In the genomic region with DNA sequence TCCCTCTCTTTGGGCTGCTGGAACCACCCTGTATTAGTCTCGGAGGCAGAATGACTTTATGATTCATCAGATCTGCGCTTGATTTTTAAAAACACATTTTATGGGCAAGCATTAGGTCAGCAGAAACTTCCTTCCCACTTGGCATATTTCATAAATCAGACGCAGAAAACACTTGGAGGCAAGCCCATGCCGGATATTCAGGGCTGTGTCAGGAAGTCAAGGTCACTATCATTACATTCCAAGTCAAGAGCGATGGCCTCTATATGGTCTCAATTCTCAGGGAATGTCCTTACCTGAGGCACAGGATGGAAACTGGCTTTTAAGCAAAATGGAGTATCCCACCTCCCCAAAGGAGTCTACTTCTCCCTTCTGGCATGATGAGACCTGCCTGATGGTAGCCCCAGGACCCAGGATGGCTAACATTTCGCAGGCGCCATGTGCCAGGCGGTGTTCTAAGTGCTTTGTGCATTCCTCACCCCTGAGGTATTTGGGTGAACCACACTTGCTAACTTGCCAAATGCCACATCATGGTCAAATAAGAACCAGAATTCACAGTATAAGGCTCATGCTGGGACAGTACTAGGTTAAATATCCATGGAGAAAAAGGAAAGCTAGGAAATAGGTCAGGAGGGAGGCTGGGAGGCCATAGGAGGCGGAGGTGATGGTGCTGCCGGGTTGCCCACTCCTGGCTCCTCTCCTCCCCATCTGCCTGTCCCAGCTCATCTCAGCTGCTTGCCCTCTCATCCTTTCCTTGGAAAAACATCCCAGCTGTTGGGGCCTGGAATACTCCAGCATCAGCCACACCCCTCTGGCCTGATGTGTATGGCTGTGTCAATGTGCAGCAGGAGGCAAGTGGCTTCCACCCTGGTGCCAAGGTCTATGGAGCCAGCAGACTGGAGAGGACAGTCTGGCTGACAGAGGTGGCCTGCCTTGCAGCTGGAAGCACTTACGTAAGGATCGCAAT, we compare ENCODE assay signal across 9 cellular contexts. TPM values are rescaled to one million over a fixed set of nuclear protein-coding genes. Genes with fewer than 3 reads are reported as not detected.
A peak's percentile ranks its signal among the peaks of the same experiment; 100 is the strongest.
DNase-seq lines count a peak whose midpoint lies in the region; ATAC-seq and TF ChIP-seq lines count a peak whose summit lies in the region.
"Had no signal": no experiment of that assay in that cellular context is flagged by ENCODE, and none has a peak within 500 bp of the region (broad histone marks: within the 10 kb centered on the region; RNA-seq: fewer than 3 reads in every experiment).

No MANE protein-coding gene starts in this region.

- no peaks in the 10 kb centered on the region for H3K79me2 ChIP-seq in HCT116 (ENCODE audit: insufficient read depth, low read length)

- H3K9me2 ChIP-seq in HCT116 (ENCODE audit: insufficient read depth): no peaks in the 10 kb centered on the region

- H3K9me3 ChIP-seq in HCT116 (ENCODE audit: control insufficient read depth in 1 of 2, insufficient read depth in 1 of 2, low read depth in 1 of 2, low read length in 2 of 2) (peaks cover 0 to 8% of the 10 kb centered on the region in 2 experiments; a peak in 1 of 4 replicates), skeletal muscle satellite cell (replicated peaks; ENCODE audit: low read length) (no peaks in the 10 kb centered on the region)

- TF ChIP-seq POLR2A in HCT116 (IDR thresholded peaks at IDR 0.05; ENCODE audit: borderline replicate concordance, extremely low read depth, insufficient read depth, insufficient read length): no peak

- H3K4me2 ChIP-seq in HCT116 (ENCODE audit: low read length) (peak overlapping the region; percentile 37), skeletal muscle satellite cell (ENCODE audit: low read length) (peak overlapping the region; percentile 66)

- peak overlapping the region; percentile 83 for H2AFZ ChIP-seq in HCT116 (ENCODE audit: low read depth, low read length, poor library complexity, severe bottlenecking)

- TF ChIP-seq CTCF in HCT116 (IDR thresholded peaks at IDR 0.05 in 2 of 3, conservative IDR thresholded peaks at IDR 0.05 in 1 of 3; ENCODE audit: borderline replicate concordance in 1 of 3, insufficient read depth in 1 of 3, low read depth in 2 of 3, low read length in 2 of 3) (no peak), foreskin fibroblast (IDR thresholded peaks at IDR 0.05; ENCODE audit: low read depth, low read length) (no peak)

- H3K4me3 ChIP-seq in HCT116 (replicated peaks in 1 of 2; ENCODE audit: low read depth in 1 of 2, low read length in 2 of 2): no peak overlapping the region
- peak overlapping the region in 1 of 2 donors; percentile 11 for H3K4me3 ChIP-seq in foreskin fibroblast (ENCODE audit: low read depth in 1 of 2, low read length in 2 of 2)
- H3K4me3 ChIP-seq in skeletal muscle satellite cell (ENCODE audit: low read length): peak overlapping the region; percentile 32

- peaks cover 13 to 27% of the 10 kb centered on the region in 2 experiments for H3K4me1 ChIP-seq in HCT116 (ENCODE audit: control insufficient read depth in 1 of 2, insufficient read depth in 2 of 2, low read length in 2 of 2)
- peaks cover 33% of the 10 kb centered on the region for H3K4me1 ChIP-seq in skeletal muscle satellite cell (ENCODE audit: control insufficient read depth, insufficient read depth, low read length)

- RAD21 ChIA-PET in HCT116 (lab: Charles Lee; ENCODE audit: low non-redundant PET in 1 of 2, low total read pairs in 2 of 2, uncharacterized antibody in 2 of 2, unreplicated experiment in 2 of 2): interaction anchor here in 1 of 2 experiments (0.5 kb wide), 1 partner anchor 71 kb away, joined by 9 read pairs; no protein-coding TSS in a partner anchor

- no peak for TF ChIP-seq RAD21 in HCT116 (IDR thresholded peaks at IDR 0.05; ENCODE audit: low read depth)

- ATAC-seq in HCT116 (peak; percentile 74), SK-N-SH treated with all-trans-retinoic acid at 6 μM for 48 hours (peak; percentile 87), HG02973 (IDR thresholded peaks at IDR 0.05; ENCODE audit: unreplicated experiment) (no peak), GM18511 (IDR thresholded peaks at IDR 0.05; ENCODE audit: unreplicated experiment) (no peak)

- H3K27ac ChIP-seq in HCT116 (ENCODE audit: low read depth, low read length): 0 out of 2 replicates have a peak overlapping the region, but pooled peaks have one; percentile 16

- H3K36me3 ChIP-seq in HCT116 (ENCODE audit: control insufficient read depth in 1 of 2, insufficient read depth in 2 of 2, low read length in 2 of 2): no peaks in the 10 kb centered on the region
- no peaks in the 10 kb centered on the region for H3K36me3 ChIP-seq in skeletal muscle satellite cell (ENCODE audit: insufficient read depth, low read length)

- POLR2A ChIA-PET in HCT116 (lab: Charles Lee): no interaction called here

- H3K27me3 ChIP-seq in HCT116 (ENCODE audit: insufficient read depth, low read length): no peaks in the 10 kb centered on the region
- no peaks in the 10 kb centered on the region for H3K27me3 ChIP-seq in skeletal muscle satellite cell (ENCODE audit: control insufficient read depth, insufficient read depth, low read length)

- intact Hi-C loops in HCT116 (cut with micrococcal nuclease): no loop called here

- H3K9ac ChIP-seq in HCT116 (ENCODE audit: low read length) (no peak overlapping the region), skeletal muscle satellite cell (ENCODE audit: low read depth, low read length) (peak overlapping the region; percentile 71)

- no peaks in the 10 kb centered on the region for H4K20me1 ChIP-seq in HCT116 (ENCODE audit: insufficient read depth)

- CTCF ChIA-PET in HCT116 (lab: Charles Lee): interaction anchor here (1.4 kb wide), 1 partner anchor 15 kb away, joined by 3 read pairs; no protein-coding TSS in a partner anchor

- no TSS peak for BruUV-seq in HCT116 (replicated peaks; lab: Mats Ljungman, UMichigan)

- DNase-seq in HCT116 (ENCODE audit: low read depth, low spot score): no peak
- DNase-seq in foreskin fibroblast: peak; percentile 97 to 98
- DNase-seq in activated CD4-positive, alpha-beta T cell treated with anti-CD3 and anti-CD28 coated beads for 48 hours: no peak
- DNase-seq in stimulated activated CD4-positive, alpha-beta T cell treated with anti-CD3 and anti-CD28 coated beads, Interleukin-15, amount 100 ng/mL, for 24 hours: no peak

TF ChIP-seq in HCT116, 20 proteins besides CTCF, POLR2A, EP300 and RAD21:
- TF ChIP-seq SIN3A (IDR thresholded peaks at IDR 0.05; ENCODE audit: low read depth) (no peak), MAX (IDR thresholded peaks at IDR 0.05) (peak; percentile 33; the same call in 1 of the 2 replicates), SP1 (IDR thresholded peaks at IDR 0.05; ENCODE audit: low read depth) (peak; percentile 19; the same call in 1 of the 2 replicates), TCF7L2 (IDR thresholded peaks at IDR 0.05; ENCODE audit: borderline replicate concordance, extremely low read depth, insufficient read depth, insufficient read length) (peak; percentile 41)
- TF ChIP-seq, protein P1, sequence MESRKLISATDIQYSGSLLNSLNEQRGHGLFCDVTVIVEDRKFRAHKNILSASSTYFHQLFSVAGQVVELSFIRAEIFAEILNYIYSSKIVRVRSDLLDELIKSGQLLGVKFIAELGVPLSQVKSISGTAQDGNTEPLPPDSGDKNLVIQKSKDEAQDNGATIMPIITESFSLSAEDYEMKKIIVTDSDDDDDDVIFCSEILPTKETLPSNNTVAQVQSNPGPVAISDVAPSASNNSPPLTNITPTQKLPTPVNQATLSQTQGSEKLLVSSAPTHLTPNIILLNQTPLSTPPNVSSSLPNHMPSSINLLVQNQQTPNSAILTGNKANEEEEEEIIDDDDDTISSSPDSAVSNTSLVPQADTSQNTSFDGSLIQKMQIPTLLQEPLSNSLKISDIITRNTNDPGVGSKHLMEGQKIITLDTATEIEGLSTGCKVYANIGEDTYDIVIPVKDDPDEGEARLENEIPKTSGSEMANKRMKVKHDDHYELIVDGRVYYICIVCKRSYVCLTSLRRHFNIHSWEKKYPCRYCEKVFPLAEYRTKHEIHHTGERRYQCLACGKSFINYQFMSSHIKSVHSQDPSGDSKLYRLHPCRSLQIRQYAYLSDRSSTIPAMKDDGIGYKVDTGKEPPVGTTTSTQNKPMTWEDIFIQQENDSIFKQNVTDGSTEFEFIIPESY (IDR thresholded peaks at IDR 0.05; ENCODE audit: extremely low read depth, insufficient replicate concordance, low read length): no peak

TF ChIP-seq in SK-N-SH treated with all-trans-retinoic acid at 6 μM for 48 hours, 23 proteins besides CTCF, POLR2A, EP300 and RAD21 (continues in another document):
- TF ChIP-seq, protein P2, sequence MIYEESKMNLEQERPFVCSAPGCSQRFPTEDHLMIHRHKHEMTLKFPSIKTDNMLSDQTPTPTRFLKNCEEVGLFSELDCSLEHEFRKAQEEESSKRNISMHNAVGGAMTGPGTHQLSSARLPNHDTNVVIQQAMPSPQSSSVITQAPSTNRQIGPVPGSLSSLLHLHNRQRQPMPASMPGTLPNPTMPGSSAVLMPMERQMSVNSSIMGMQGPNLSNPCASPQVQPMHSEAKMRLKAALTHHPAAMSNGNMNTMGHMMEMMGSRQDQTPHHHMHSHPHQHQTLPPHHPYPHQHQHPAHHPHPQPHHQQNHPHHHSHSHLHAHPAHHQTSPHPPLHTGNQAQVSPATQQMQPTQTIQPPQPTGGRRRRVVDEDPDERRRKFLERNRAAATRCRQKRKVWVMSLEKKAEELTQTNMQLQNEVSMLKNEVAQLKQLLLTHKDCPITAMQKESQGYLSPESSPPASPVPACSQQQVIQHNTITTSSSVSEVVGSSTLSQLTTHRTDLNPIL (CRISPR knock-in tag; IDR thresholded peaks at IDR 0.05; ENCODE audit: low read depth): peak; percentile 75; the same call in 1 of the 2 replicates
- TF ChIP-seq OSR1 (CRISPR knock-in tag; IDR thresholded peaks at IDR 0.05): no peak
- no peak for TF ChIP-seq ZNF565 (CRISPR knock-in tag; conservative IDR thresholded peaks at IDR 0.05; ENCODE audit: low read depth)
- peak; percentile 70; the same call in 1 of the 2 replicates for TF ChIP-seq ZFP3 (CRISPR knock-in tag; IDR thresholded peaks at IDR 0.05)
- no peak for TF ChIP-seq GLIS3 (CRISPR knock-in tag; IDR thresholded peaks at IDR 0.05)
- TF ChIP-seq ZNF8 (CRISPR knock-in tag; IDR thresholded peaks at IDR 0.05): no peak
- TF ChIP-seq, protein P3, sequence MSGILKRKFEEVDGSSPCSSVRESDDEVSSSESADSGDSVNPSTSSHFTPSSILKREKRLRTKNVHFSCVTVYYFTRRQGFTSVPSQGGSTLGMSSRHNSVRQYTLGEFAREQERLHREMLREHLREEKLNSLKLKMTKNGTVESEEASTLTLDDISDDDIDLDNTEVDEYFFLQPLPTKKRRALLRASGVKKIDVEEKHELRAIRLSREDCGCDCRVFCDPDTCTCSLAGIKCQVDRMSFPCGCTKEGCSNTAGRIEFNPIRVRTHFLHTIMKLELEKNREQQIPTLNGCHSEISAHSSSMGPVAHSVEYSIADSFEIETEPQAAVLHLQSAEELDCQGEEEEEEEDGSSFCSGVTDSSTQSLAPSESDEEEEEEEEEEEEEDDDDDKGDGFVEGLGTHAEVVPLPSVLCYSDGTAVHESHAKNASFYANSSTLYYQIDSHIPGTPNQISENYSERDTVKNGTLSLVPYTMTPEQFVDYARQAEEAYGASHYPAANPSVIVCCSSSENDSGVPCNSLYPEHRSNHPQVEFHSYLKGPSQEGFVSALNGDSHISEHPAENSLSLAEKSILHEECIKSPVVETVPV (CRISPR knock-in tag; IDR thresholded peaks at IDR 0.05): no peak

RNA-seq across cellular contexts. Expression of gene BCL2L10, which starts 18.8 kb away (rescaled TPM):
- not detected for total RNA-seq in HCT116 (2021; ENCODE audit: unreplicated experiment)
- not detected in 2 replicates for polyA plus RNA-seq in HCT116 (2012)
- total RNA-seq in skeletal muscle satellite cell (2012; rRNA removed): not detected in 2 replicates
- total RNA-seq: activated T-helper 2 cell treated with anti-CD3 and anti-CD28 coated beads, Interferon-gamma antibody, Interleukin-2, Interleukin-4, amounts not matched to agents 10 μg/mL and 5 μg/mL and 100 μg/mL, durations not matched to agents 14 hours and 24 hours and 36 hours had no signal

Comparison
In these comparisons a context has a peak if more than half of its experiments do, and no peak if none do; other contexts are left out.
1. ATAC-seq: peak in HCT116 (single experiment) and SK-N-SH treated with all-trans-retinoic acid at 6 μM for 48 hours (single experiment); none in HG02973 (single experiment) and GM18511 (single experiment).
2. DNase-seq: peak in foreskin fibroblast (2 of 2); none in HCT116 (single experiment), activated CD4-positive, alpha-beta T cell treated with anti-CD3 and anti-CD28 coated beads for 48 hours (single experiment) and stimulated activated CD4-positive, alpha-beta T cell treated with anti-CD3 and anti-CD28 coated beads, Interleukin-15, amount 100 ng/mL, for 24 hours (single experiment).